ENCODE assay signal across 15 cellular contexts in genomic region chr4:113469926-113470325, GRCh38.
DNase-seq lines count a peak whose midpoint lies in the region; ATAC-seq, FAIRE-seq and TF ChIP-seq lines count a peak whose summit lies in the region.
"Had no signal": no experiment of that assay in that cellular context is flagged by ENCODE, and none has a peak within 500 bp of the region (broad histone marks: within the 10 kb centered on the region; RNA-seq: fewer than 3 reads in every experiment).

No MANE protein-coding gene starts in this region.

- H3K27me3 Mint-ChIP-seq in activated naive CD4-positive, alpha-beta T cell treated with anti-CD3 and anti-CD28 coated beads, Interleukin-2, amount 50 U/mL, for 24 hours: no peaks in the 10 kb centered on the region
- no peaks in the 10 kb centered on the region for H3K27me3 Mint-ChIP-seq in activated naive CD4-positive, alpha-beta T cell treated with anti-CD3 and anti-CD28 coated beads for 36 hours (ENCODE audit: low read depth)
- H3K27me3 Mint-ChIP-seq: central memory CD8-positive, alpha-beta T cell had no signal

- TF ChIP-seq CTCF in breast epithelium (IDR thresholded peaks at IDR 0.05) (no peak), mucosa of descending colon (IDR thresholded peaks at IDR 0.05) (no peak), tibial artery (IDR thresholded peaks at IDR 0.05) (no peak)

- FAIRE-seq in HTR-8/SVneo (lab: Jason Lieb, UNC): no peak
- FAIRE-seq: K562 had no signal

- no peak overlapping the region for H3K4me3 Mint-ChIP-seq in activated naive CD4-positive, alpha-beta T cell treated with anti-CD3 and anti-CD28 coated beads, Interleukin-2, amount 50 U/mL, for 24 hours
- no peak overlapping the region for H3K4me3 Mint-ChIP-seq in activated naive CD4-positive, alpha-beta T cell treated with anti-CD3 and anti-CD28 coated beads for 36 hours
- H3K4me3 Mint-ChIP-seq: central memory CD8-positive, alpha-beta T cell had no signal

- H3K27ac ChIP-seq in breast epithelium (peak overlapping the region; percentile 85 to 92), tibial artery (peak overlapping the region; percentile 78 to 86)

- H3K27ac Mint-ChIP-seq in activated naive CD4-positive, alpha-beta T cell treated with anti-CD3 and anti-CD28 coated beads, Interleukin-2, amount 50 U/mL, for 24 hours: peak overlapping the region; percentile 82
- no peak overlapping the region for H3K27ac Mint-ChIP-seq in activated naive CD4-positive, alpha-beta T cell treated with anti-CD3 and anti-CD28 coated beads for 36 hours

- H3K9me3 ChIP-seq in breast epithelium (no peaks in the 10 kb centered on the region), mucosa of descending colon (no peaks in the 10 kb centered on the region), tibial artery (no peaks in the 10 kb centered on the region)

- CTCF ChIA-PET in activated naive CD4-positive, alpha-beta T cell treated with anti-CD3 and anti-CD28 coated beads for 36 hours (lab: Charles Lee): no interaction called here

- ATAC-seq in mucosa of descending colon: peak; percentile 38
- ATAC-seq: esophagus mucosa, K562 had no signal

- intact Hi-C loops in activated naive CD4-positive, alpha-beta T cell treated with anti-CD3 and anti-CD28 coated beads for 36 hours (cut with micrococcal nuclease): no loop called here
- intact Hi-C loops in breast epithelium (cut with DNase I; ENCODE audit: low total_unique reads) (no loop called here), mucosa of descending colon (cut with DNase I, micrococcal nuclease) (no loop called here), tibial artery (cut with DNase I; ENCODE audit: low total_unique reads) (loop anchor here (5.0 kb wide), 2 partner anchors 33 to 558 kb away; no protein-coding TSS in a partner anchor)

- H3K27me3 ChIP-seq in breast epithelium (no peaks in the 10 kb centered on the region), tibial artery (no peaks in the 10 kb centered on the region)

- H3K4me3 ChIP-seq in breast epithelium (no peak overlapping the region), mucosa of descending colon (no peak overlapping the region), tibial artery (no peak overlapping the region)
- H3K4me3 ChIP-seq: K562 had no signal

- no peak for TF ChIP-seq POLR2A in breast epithelium (IDR thresholded peaks at IDR 0.05)

- H3K36me3 ChIP-seq in breast epithelium (no peaks in the 10 kb centered on the region), mucosa of descending colon (ENCODE audit: low read depth) (no peaks in the 10 kb centered on the region), tibial artery (peaks cover 0 to 6% (median 4%) of the 10 kb centered on the region in 3 donors)

- H3K4me1 Mint-ChIP-seq in activated naive CD4-positive, alpha-beta T cell treated with anti-CD3 and anti-CD28 coated beads, Interleukin-2, amount 50 U/mL, for 24 hours: peaks cover 50% of the 10 kb centered on the region
- H3K4me1 Mint-ChIP-seq in activated naive CD4-positive, alpha-beta T cell treated with anti-CD3 and anti-CD28 coated beads for 36 hours (ENCODE audit: low read depth): peaks cover 40% of the 10 kb centered on the region

- H3K4me1 ChIP-seq in breast epithelium (no peaks in the 10 kb centered on the region), mucosa of descending colon (ENCODE audit: low read depth) (no peaks in the 10 kb centered on the region), tibial artery (peaks cover 7 to 60% (median 20%) of the 10 kb centered on the region in 4 donors)

- no peak for DNase-seq in activated naive CD4-positive, alpha-beta T cell treated with anti-CD3 and anti-CD28 coated beads for 36 hours
- DNase-seq in breast epithelium (ENCODE audit: low spot score in 2 of 2) (no peak), mucosa of descending colon (no peak), tibial artery (no peak), GM19238 (ENCODE audit: insufficient read length, low spot score) (no peak), NOMO-1 treated with dmso at 0.1 percent for 144 hours (lab: John Stamatoyannopoulos, UW; ENCODE audit: unreplicated experiment) (no peak), HTR-8/SVneo (ENCODE audit: insufficient read length, low spot score) (no peak)
- DNase-seq: ACHN, NCI-H1436 treated with DMSO at 0.1 percent for 48 hours, NCI-H524 treated with DMSO at 0.1 percent for 48 hours, trophoblast cell had no signal

- H3K9me3 Mint-ChIP-seq in activated naive CD4-positive, alpha-beta T cell treated with anti-CD3 and anti-CD28 coated beads, Interleukin-2, amount 50 U/mL, for 24 hours: no peaks in the 10 kb centered on the region
- H3K9me3 Mint-ChIP-seq in activated naive CD4-positive, alpha-beta T cell treated with anti-CD3 and anti-CD28 coated beads for 36 hours: no peaks in the 10 kb centered on the region
- H3K9me3 Mint-ChIP-seq: central memory CD8-positive, alpha-beta T cell had no signal

- peaks cover 40% of the 10 kb centered on the region for H3K36me3 Mint-ChIP-seq in activated naive CD4-positive, alpha-beta T cell treated with anti-CD3 and anti-CD28 coated beads, Interleukin-2, amount 50 U/mL, for 24 hours
- H3K36me3 Mint-ChIP-seq in activated naive CD4-positive, alpha-beta T cell treated with anti-CD3 and anti-CD28 coated beads for 36 hours (ENCODE audit: low read depth): peaks cover 37% of the 10 kb centered on the region
